8 cellular contexts compared by ENCODE assay signal in genomic region chr14:35405304-35405996, GRCh38. TPM values are rescaled to one million over a fixed set of nuclear protein-coding genes. Genes with fewer than 3 reads are reported as not detected.
DNase-seq lines count a peak whose midpoint lies in the region; ATAC-seq lines count a peak whose summit lies in the region.

No MANE protein-coding gene starts in this region.

- H3K4me1 ChIP-seq in ectodermal cell (ENCODE audit: control insufficient read depth, insufficient read depth, low read length) (peaks cover 17% of the 10 kb centered on the region), muscle layer of duodenum (ENCODE audit: control insufficient read depth in 1 of 2, insufficient read depth in 2 of 2, low read length in 2 of 2) (peaks cover 30 to 41% of the 10 kb centered on the region in 2 donors)

- H3K27ac ChIP-seq in ectodermal cell (ENCODE audit: insufficient read depth, low read depth, low read length, poor library complexity, severe bottlenecking) (peak overlapping the region; percentile 58), muscle layer of duodenum (ENCODE audit: low read length) (peak overlapping the region; percentile 91)

- ATAC-seq in HG03139 (IDR thresholded peaks at IDR 0.05; ENCODE audit: unreplicated experiment) (no peak), GM21529 (IDR thresholded peaks at IDR 0.05; ENCODE audit: unreplicated experiment) (no peak), HG02840 (IDR thresholded peaks at IDR 0.05; ENCODE audit: low FRiP score, unreplicated experiment) (no peak), GM21619 (IDR thresholded peaks at IDR 0.05; ENCODE audit: unreplicated experiment) (no peak)

- H3K9me3 ChIP-seq in ectodermal cell (ENCODE audit: control insufficient read depth, low read length) (no peaks in the 10 kb centered on the region), muscle layer of duodenum (ENCODE audit: control insufficient read depth in 1 of 2, low read length in 2 of 2) (no peaks in the 10 kb centered on the region)

- H3K27me3 ChIP-seq in ectodermal cell (ENCODE audit: control insufficient read depth, insufficient read depth, low read length, poor library complexity, severe bottlenecking), result no peaks in the 10 kb centered on the region
- H3K27me3 ChIP-seq in muscle layer of duodenum (ENCODE audit: low read depth, low read length), result no peaks in the 10 kb centered on the region

- H3K4me3 ChIP-seq in ectodermal cell (ENCODE audit: insufficient read depth, low read depth, low read length) (peak overlapping the region; percentile 76), muscle layer of duodenum (ENCODE audit: low read depth in 1 of 2, low read length in 2 of 2) (peak overlapping the region; percentile 74 to 81)

- DNase-seq in DMS79 treated with DMSO at 0.1 percent for 48 hours (lab: John Stamatoyannopoulos, UW), result peak; percentile 89
- peak; percentile 24 for DNase-seq in NCI-H526 treated with DMSO at 0.1 percent for 48 hours (lab: John Stamatoyannopoulos, UW)

- 42 to 45% methylated on average over 14 of the region's 14 CpGs for WGBS in ectodermal cell, 2 experiments

- H3K36me3 ChIP-seq in ectodermal cell (ENCODE audit: control insufficient read depth, insufficient read depth, low read length) (peaks cover 14% of the 10 kb centered on the region), muscle layer of duodenum (ENCODE audit: control insufficient read depth in 1 of 2, insufficient read depth in 2 of 2, low read length in 2 of 2) (peaks cover 25 to 32% of the 10 kb centered on the region in 2 donors)

RNA-seq across cellular contexts. Expression of gene NFKBIA, which starts 0.9 kb away (rescaled TPM):
- 18.7 TPM for polyA plus RNA-seq in ectodermal cell (2013, experiment 1 of 4)
- 19.6 TPM for polyA plus RNA-seq in ectodermal cell (2013, experiment 2 of 4)
- 26.2 TPM for polyA plus RNA-seq in ectodermal cell (2013, experiment 3 of 4)
- 28.5 TPM for polyA plus RNA-seq in ectodermal cell (2013, experiment 4 of 4)
